9 cellular contexts compared by ENCODE assay signal in genomic region chr2:85308951-85309555, GRCh38. TPM values are rescaled to one million over a fixed set of nuclear protein-coding genes. Genes with fewer than 3 reads are reported as not detected.
DNase-seq lines count a peak whose midpoint lies in the region; ATAC-seq and TF ChIP-seq lines count a peak whose summit lies in the region.
"Had no signal": no experiment of that assay in that cellular context is flagged by ENCODE, and none has a peak within 500 bp of the region (broad histone marks: within the 10 kb centered on the region; RNA-seq: fewer than 3 reads in every experiment).

No MANE protein-coding gene starts in this region.

- DNase-seq in NCI-H2081 (lab: John Stamatoyannopoulos, UW) (peak; percentile 14 to 20), NCI-H2081 treated with DMSO at 0.1 percent for 48 hours (lab: John Stamatoyannopoulos, UW) (no peak), NCI-H2227 (lab: John Stamatoyannopoulos, UW; ENCODE audit: unreplicated experiment) (peak; percentile 69), colonic mucosa (peak; percentile 57), Karpas-422 (no peak), NCI-H187 treated with DMSO at 0.1 percent for 48 hours (lab: John Stamatoyannopoulos, UW) (no peak)

- H3K9me2 ChIP-seq in Karpas-422 (replicated peaks; ENCODE audit: insufficient read depth, low read length) = no peaks in the 10 kb centered on the region

- H3K4me3 ChIP-seq in colonic mucosa (no peak overlapping the region), mononuclear cell (ENCODE audit: low read length) (peak overlapping the region; percentile 2), Karpas-422 (ENCODE audit: low read length) (no peak overlapping the region)
- H3K4me3 ChIP-seq: SJSA1 had no signal

- H3K9me3 ChIP-seq in colonic mucosa (no peaks in the 10 kb centered on the region), mononuclear cell (ENCODE audit: low read depth, low read length) (no peaks in the 10 kb centered on the region), Karpas-422 (ENCODE audit: low read length) (no peaks in the 10 kb centered on the region)
- H3K9me3 ChIP-seq: SJSA1 had no signal

- H3K79me2 ChIP-seq in Karpas-422 (ENCODE audit: low read length) = no peaks in the 10 kb centered on the region

- H3K9ac ChIP-seq in colonic mucosa (ENCODE audit: low read depth in 2 of 2, low read length in 2 of 2) (no peak overlapping the region), Karpas-422 (ENCODE audit: low read length) (no peak overlapping the region)

- H3K4me1 ChIP-seq in colonic mucosa (peaks cover 9% of the 10 kb centered on the region), mononuclear cell (ENCODE audit: insufficient read depth, low read length) (peaks cover 45% of the 10 kb centered on the region), Karpas-422 (ENCODE audit: low read length) (peaks cover 28% of the 10 kb centered on the region)

- peaks cover 22% of the 10 kb centered on the region; the same call in 1 of the 2 replicates for H4K20me1 ChIP-seq in Karpas-422 (ENCODE audit: insufficient read depth, low read depth, low read length)

- no peak overlapping the region for H3K27ac ChIP-seq in colonic mucosa
- no peak overlapping the region for H3K27ac ChIP-seq in Karpas-422 (ENCODE audit: low read length)
- H3K27ac ChIP-seq: SJSA1 had no signal

- no peak overlapping the region for H2AFZ ChIP-seq in Karpas-422 (ENCODE audit: low read length)

- H3K36me3 ChIP-seq in colonic mucosa = no peaks in the 10 kb centered on the region
- H3K36me3 ChIP-seq in Karpas-422 (ENCODE audit: insufficient read depth, low read length) = no peaks in the 10 kb centered on the region

- no peak for TF ChIP-seq CTCF in colonic mucosa (IDR thresholded peaks at IDR 0.05)

- no peak overlapping the region for H3K4me2 ChIP-seq in Karpas-422 (ENCODE audit: low read depth, low read length, poor library complexity, severe bottlenecking)

- intact Hi-C loops in colonic mucosa (cut with DNase I) = no loop called here

- no peaks in the 10 kb centered on the region for H3K27me3 ChIP-seq in colonic mucosa
- H3K27me3 ChIP-seq in mononuclear cell (ENCODE audit: insufficient read depth, low read length) = no peaks in the 10 kb centered on the region
- no peaks in the 10 kb centered on the region for H3K27me3 ChIP-seq in Karpas-422 (ENCODE audit: low read length)
- H3K27me3 ChIP-seq: SJSA1 had no signal

- ATAC-seq in GM21447 (IDR thresholded peaks at IDR 0.05; ENCODE audit: unreplicated experiment) = no peak

RNA-seq across cellular contexts. Expression of gene TGOLN2, which starts 18.7 kb away (rescaled TPM):
- 100 to 1,000 TPM; 140 to 162 TPM for total RNA-seq in colonic mucosa
- 154 TPM for total RNA-seq in mononuclear cell
- total RNA-seq in Karpas-422 (2014; rRNA removed; shearing (Covaris generic); ENCODE audit: low replicate concordance) = 130 and 150 TPM in 2 replicates

RNA-seq across cellular contexts. Expression of gene RETSAT, which starts 45.3 kb away (rescaled TPM):
- total RNA-seq in colonic mucosa = 100 to 1,000 TPM; 145 to 190 TPM
- 6.9 TPM for total RNA-seq in mononuclear cell
- total RNA-seq in Karpas-422 (2014; rRNA removed; shearing (Covaris generic); ENCODE audit: low replicate concordance) = 21.6 and 23.0 TPM in 2 replicates

RNA-seq across cellular contexts. Expression of gene ELMOD3, which starts 45.5 kb away (rescaled TPM):
- 10 to 100 TPM; 13.4 to 19.4 TPM for total RNA-seq in colonic mucosa
- 12.8 TPM for total RNA-seq in mononuclear cell
- 18.6 and 28.8 TPM in 2 replicates for total RNA-seq in Karpas-422 (2014; rRNA removed; shearing (Covaris generic); ENCODE audit: low replicate concordance)

Comparison
In these comparisons a context has a peak if more than half of its experiments do, and no peak if none do; other contexts are left out.
1. DNase-seq: peak in NCI-H2081 (2 of 2), NCI-H2227 (single experiment) and colonic mucosa (single experiment); none in NCI-H2081 treated with DMSO at 0.1 percent for 48 hours (single experiment), Karpas-422 (single experiment) and NCI-H187 treated with DMSO at 0.1 percent for 48 hours (single experiment).